9 cellular contexts compared by ENCODE assay signal in genomic region chr6:108945686-108946158, GRCh38.
A peak's percentile ranks its signal among the peaks of the same experiment; 100 is the strongest.
DNase-seq lines count a peak whose midpoint lies in the region; ATAC-seq and TF ChIP-seq lines count a peak whose summit lies in the region.
"Had no signal": no experiment of that assay in that cellular context is flagged by ENCODE, and none has a peak within 500 bp of the region (broad histone marks: within the 10 kb centered on the region; RNA-seq: fewer than 3 reads in every experiment).

No MANE protein-coding gene starts in this region.

- H3K36me3 ChIP-seq in mucosa of rectum (ENCODE audit: control insufficient read depth in 2 of 2, insufficient read depth in 2 of 2, low read length in 2 of 2), result no peaks in the 10 kb centered on the region
- no peaks in the 10 kb centered on the region for H3K36me3 ChIP-seq in tibial nerve

- peak overlapping the region in 1 of 2 donors; percentile 16 for H3K9ac ChIP-seq in mucosa of rectum (ENCODE audit: low read depth in 1 of 2, low read length in 2 of 2)

- H3K4me1 ChIP-seq in mucosa of rectum (ENCODE audit: control insufficient read depth in 2 of 2, insufficient read depth in 2 of 2, low read length in 2 of 2) (peaks cover 3 to 28% of the 10 kb centered on the region in 2 donors), tibial nerve (peaks cover 0 to 60% (median 39%) of the 10 kb centered on the region in 4 donors)

- no peak overlapping the region for H3K4me3 ChIP-seq in fibroblast of pulmonary artery (replicated peaks; ENCODE audit: low read depth, low read length)
- H3K4me3 ChIP-seq in mucosa of rectum (ENCODE audit: low read length in 2 of 2), result no peak overlapping the region
- peak overlapping the region in 1 of 4 donors; percentile 30 for H3K4me3 ChIP-seq in tibial nerve

- WGBS in tibial nerve, 2 donors, result 14 to 16% methylated on average over 10 of the region's 10 CpGs

- TF ChIP-seq CTCF in fibroblast of pulmonary artery (IDR thresholded peaks at IDR 0.05; ENCODE audit: low read length, missing control alignments) (no peak), tibial nerve (IDR thresholded peaks at IDR 0.05) (no peak)

- ATAC-seq in GM19467 (IDR thresholded peaks at IDR 0.05; ENCODE audit: unreplicated experiment), result no peak
- no peak for ATAC-seq in HG02798 (IDR thresholded peaks at IDR 0.05; ENCODE audit: poor library complexity, unreplicated experiment)

- H3K27ac ChIP-seq in mucosa of rectum (ENCODE audit: low read depth in 2 of 2, low read length in 2 of 2) (peak overlapping the region; percentile 64 to 65), tibial nerve (peak overlapping the region; percentile 64 to 93 (median 80))

- peak; percentile 88 for DNase-seq in NCI-H446 treated with DMSO at 0.1 percent for 48 hours (lab: John Stamatoyannopoulos, UW)
- peak; percentile 79 for DNase-seq in fibroblast of pulmonary artery (ENCODE audit: low read depth)
- DNase-seq in tibial nerve (ENCODE audit: low spot score in 2 of 2), result peak in 1 of 2 donors; percentile 43
- DNase-seq in activated T-cell treated with anti-CD3 and anti-CD28 coated beads for 4 hours, result no peak
- no peak for DNase-seq in NCI-H2081 (lab: John Stamatoyannopoulos, UW)
- DNase-seq: NCI-H748 treated with DMSO at 0.1 percent for 48 hours had no signal

- peak in 1 of 2 donors; percentile 77 for TF ChIP-seq EP300 in tibial nerve (IDR thresholded peaks at IDR 0.05)

- H3K27me3 ChIP-seq in mucosa of rectum (ENCODE audit: control insufficient read depth in 2 of 2, insufficient read depth in 2 of 2, low read length in 2 of 2) (no peaks in the 10 kb centered on the region), tibial nerve (no peaks in the 10 kb centered on the region)

- H3K9me3 ChIP-seq in mucosa of rectum (ENCODE audit: control insufficient read depth in 2 of 2, low read length in 2 of 2) (no peaks in the 10 kb centered on the region), tibial nerve (no peaks in the 10 kb centered on the region)

- TF ChIP-seq POLR2A in tibial nerve (IDR thresholded peaks at IDR 0.05), result no peak

Comparison
In these comparisons a context has a peak if more than half of its experiments do, and no peak if none do; other contexts are left out.
1. DNase-seq: peak in NCI-H446 treated with DMSO at 0.1 percent for 48 hours (single experiment) and fibroblast of pulmonary artery (single experiment); none in activated T-cell treated with anti-CD3 and anti-CD28 coated beads for 4 hours (single experiment) and NCI-H2081 (0 of 2).